1 cellular context compared by ENCODE assay signal in genomic region chr18:30945769-30946168, GRCh38.
TF ChIP-seq lines count a peak whose summit lies in the region.

No MANE protein-coding gene starts in this region.

TF ChIP-seq in WTC11, 78 proteins besides CTCF, POLR2A, EP300 and RAD21 (continued from another document):
- TF ChIP-seq GABPB1 (CRISPR knock-in tag; IDR thresholded peaks at IDR 0.05): no peak
- TF ChIP-seq ZNF532 (CRISPR knock-in tag; IDR thresholded peaks at IDR 0.05; ENCODE audit: borderline replicate concordance): no peak
- TF ChIP-seq JUN (CRISPR knock-in tag; IDR thresholded peaks at IDR 0.05): no peak
- no peak for TF ChIP-seq CDX4 (CRISPR knock-in tag; IDR thresholded peaks at IDR 0.05; ENCODE audit: borderline replicate concordance)
- no peak for TF ChIP-seq SMAD4 (CRISPR knock-in tag; IDR thresholded peaks at IDR 0.05)
- no peak for TF ChIP-seq GTF2I (CRISPR knock-in tag; conservative IDR thresholded peaks at IDR 0.05)
- TF ChIP-seq SP1 (CRISPR knock-in tag; conservative IDR thresholded peaks at IDR 0.05): no peak
- TF ChIP-seq KAT7 (CRISPR knock-in tag; IDR thresholded peaks at IDR 0.05; ENCODE audit: borderline replicate concordance): no peak
- no peak for TF ChIP-seq SMAD3 (CRISPR knock-in tag; IDR thresholded peaks at IDR 0.05; ENCODE audit: borderline replicate concordance)
- no peak for TF ChIP-seq ZNF512 (CRISPR knock-in tag; IDR thresholded peaks at IDR 0.05; ENCODE audit: borderline replicate concordance)
- no peak for TF ChIP-seq FOXP4 (CRISPR knock-in tag; IDR thresholded peaks at IDR 0.05)
- no peak for TF ChIP-seq PRDM15 (CRISPR knock-in tag; IDR thresholded peaks at IDR 0.05)
- no peak for TF ChIP-seq ZNF281 (CRISPR knock-in tag; IDR thresholded peaks at IDR 0.05)
